ENCODE assay signal across 11 cellular contexts in genomic region chr10:11204355-11204879, GRCh38.
DNase-seq lines count a peak whose midpoint lies in the region; ATAC-seq lines count a peak whose summit lies in the region.
"Had no signal": no experiment of that assay in that cellular context is flagged by ENCODE, and none has a peak within 500 bp of the region (broad histone marks: within the 10 kb centered on the region; RNA-seq: fewer than 3 reads in every experiment).

No MANE protein-coding gene starts in this region.

- CTCF ChIA-PET in activated CD8-positive, alpha-beta memory T cell treated with anti-CD3 and anti-CD28 coated beads, Interleukin-2, amount 10 ng/mL, durations not matched to agents 7 days and 5 days (lab: Charles Lee) = no interaction called here

- peak overlapping the region; percentile 60 for H3K27ac Mint-ChIP-seq in activated CD8-positive, alpha-beta memory T cell treated with anti-CD3 and anti-CD28 coated beads, Interleukin-2, amount 10 ng/mL, durations not matched to agents 7 days and 5 days

- ATAC-seq in activated CD8-positive, alpha-beta memory T cell treated with anti-CD3 and anti-CD28 coated beads, Interleukin-2, amount 10 ng/mL, durations not matched to agents 7 days and 5 days = no peak
- ATAC-seq in sciatic nerve = peak; percentile 17

- H3K36me3 Mint-ChIP-seq in activated CD8-positive, alpha-beta memory T cell treated with anti-CD3 and anti-CD28 coated beads, Interleukin-2, amount 10 ng/mL, durations not matched to agents 7 days and 5 days = peaks cover 91% of the 10 kb centered on the region

- in situ Hi-C loops in G401 (cut with HindIII; ENCODE audit: low sequenced_read_pairs) = no loop called here

- no peak overlapping the region for H3K4me3 Mint-ChIP-seq in activated CD8-positive, alpha-beta memory T cell treated with anti-CD3 and anti-CD28 coated beads, Interleukin-2, amount 10 ng/mL, durations not matched to agents 7 days and 5 days

- no peak for DNase-seq in activated CD8-positive, alpha-beta memory T cell treated with anti-CD3 and anti-CD28 coated beads, Interleukin-2, amount 10 ng/mL, durations not matched to agents 7 days and 5 days
- no peak for DNase-seq in activated CD8-positive, alpha-beta memory T cell treated with anti-CD3 and anti-CD28 coated beads, Interleukin-2, amount 50 U/mL, for 4 hours
- DNase-seq in activated gamma-delta T cell (lab: John Stamatoyannopoulos, UW) (peak; percentile 58), iPS-NIHi11 (ENCODE audit: low spot score) (peak; percentile 27), sciatic nerve (ENCODE audit: low spot score) (no peak), SW 1271 (lab: John Stamatoyannopoulos, UW) (no peak), G401 (ENCODE audit: low spot score) (no peak)
- no peak for DNase-seq in stimulated activated CD4-positive, alpha-beta T cell treated with anti-CD3 and anti-CD28 coated beads, Interleukin-1b, Interleukin-23, amount 100 ng/mL, for 48 hours
- DNase-seq: heart left ventricle, NCI-H2171 treated with DMSO at 0.1 percent for 48 hours, transverse colon had no signal

- no peaks in the 10 kb centered on the region for H3K9me3 Mint-ChIP-seq in activated CD8-positive, alpha-beta memory T cell treated with anti-CD3 and anti-CD28 coated beads, Interleukin-2, amount 10 ng/mL, durations not matched to agents 7 days and 5 days (ENCODE audit: low read depth)

- intact Hi-C loops in sciatic nerve (cut with DNase I) = loop anchor here (5.0 kb wide), 1 partner anchor 473 kb away; no protein-coding TSS in a partner anchor

- H3K4me1 Mint-ChIP-seq in activated CD8-positive, alpha-beta memory T cell treated with anti-CD3 and anti-CD28 coated beads, Interleukin-2, amount 10 ng/mL, durations not matched to agents 7 days and 5 days = peaks cover 97% of the 10 kb centered on the region

- H3K27me3 Mint-ChIP-seq in activated CD8-positive, alpha-beta memory T cell treated with anti-CD3 and anti-CD28 coated beads, Interleukin-2, amount 10 ng/mL, durations not matched to agents 7 days and 5 days = no peaks in the 10 kb centered on the region

Comparison
In these comparisons a context has a peak if more than half of its experiments do, and no peak if none do; other contexts are left out.
1. DNase-seq: peak in activated gamma-delta T cell (single experiment) and iPS-NIHi11 (single experiment); none in activated CD8-positive, alpha-beta memory T cell treated with anti-CD3 and anti-CD28 coated beads, Interleukin-2, amount 10 ng/mL, durations not matched to agents 7 days and 5 days (single experiment), activated CD8-positive, alpha-beta memory T cell treated with anti-CD3 and anti-CD28 coated beads, Interleukin-2, amount 50 U/mL, for 4 hours (single experiment), sciatic nerve (single experiment), stimulated activated CD4-positive, alpha-beta T cell treated with anti-CD3 and anti-CD28 coated beads, Interleukin-1b, Interleukin-23, amount 100 ng/mL, for 48 hours (single experiment), SW 1271 (0 of 2) and G401 (single experiment).